Comparison of ENCODE assay signal across 8 cellular contexts in genomic region chr12:76348079-76348901, GRCh38. TPM values are rescaled to one million over a fixed set of nuclear protein-coding genes. Genes with fewer than 3 reads are reported as not detected.
DNase-seq lines count a peak whose midpoint lies in the region; ATAC-seq, FAIRE-seq and TF ChIP-seq lines count a peak whose summit lies in the region.

Gene BBS10 (minus strand): TSS chr12:76348415. CDS start chr12:76348358, 57 bp downstream.

- no peaks in the 10 kb centered on the region for H3K9me3 Mint-ChIP-seq in activated CD4-positive, alpha-beta T cell treated with anti-CD3 and anti-CD28 coated beads, Interleukin-2, amount 10 ng/mL, durations not matched to agents 7 days and 5 days

- H3K36me3 Mint-ChIP-seq in activated CD4-positive, alpha-beta T cell treated with anti-CD3 and anti-CD28 coated beads, Interleukin-2, amount 10 ng/mL, durations not matched to agents 7 days and 5 days (ENCODE audit: low read depth) = peaks cover 6% of the 10 kb centered on the region

- peak within 1 kb of the TSS; percentile 72 to 90 (median 79) for H3K4me3 ChIP-seq in BLaER1 treated with 17β-estradiol and CSF1 and Interleukin-3, amounts not matched to agents 10 nM and 100 nM
- peak within 1 kb of the TSS; percentile 73 to 93 (median 92) for H3K4me3 ChIP-seq in HepG2 (replicated peaks in 1 of 3; ENCODE audit: insufficient read depth in 1 of 3, low read depth in 2 of 3, low read length in 3 of 3)

- H2AFZ ChIP-seq in HepG2 (ENCODE audit: low read length) = peak within 1 kb of the TSS; percentile 75

- TF ChIP-seq RAD21 in HepG2 (CRISPR knock-in tag; IDR thresholded peaks at IDR 0.05) = peak; percentile 18; the same call in 1 of the 2 replicates

- CTCF ChIA-PET in activated CD4-positive, alpha-beta T cell treated with anti-CD3 and anti-CD28 coated beads, Interleukin-2, amount 10 ng/mL, durations not matched to agents 7 days and 5 days (lab: Charles Lee) = interaction anchor here (0.5 to 1.1 kb wide), 5 partner anchors 8 to 114 kb away, joined by 3 to 4 read pairs (median 3); no protein-coding TSS in a partner anchor
- CTCF ChIA-PET in HepG2 (lab: Yijun Ruan, JAX; ENCODE audit: low intra/inter-chr PET ratio, low total read pairs) = no interaction called here

- H3K4me1 ChIP-seq in BLaER1 treated with 17β-estradiol and CSF1 and Interleukin-3, amounts not matched to agents 10 nM and 100 nM = peaks cover 12 to 25% (median 19%) of the 10 kb centered on the region in 10 experiments
- peaks cover 19% of the 10 kb centered on the region for H3K4me1 ChIP-seq in HepG2 (ENCODE audit: insufficient read depth, low read length)

- TF ChIP-seq CTCF in HepG2 (CRISPR knock-in tag; IDR thresholded peaks at IDR 0.05) = peak; percentile 74

- intact Hi-C loops in HepG2 (cut with micrococcal nuclease; ENCODE audit: unreplicated experiment) = loop anchor here (1.0 to 10.0 kb wide), 3 partner anchors 107 to 863 kb away; partner anchors contain the start of genes GLIPR1 and NAP1L1

- no peaks in the 10 kb centered on the region for H3K27me3 Mint-ChIP-seq in activated CD4-positive, alpha-beta T cell treated with anti-CD3 and anti-CD28 coated beads, Interleukin-2, amount 10 ng/mL, durations not matched to agents 7 days and 5 days

- no peak for TF ChIP-seq EP300 in HepG2 (IDR thresholded peaks at IDR 0.05; ENCODE audit: low read depth in 2 of 2, low read length in 2 of 2)
- no peak for TF ChIP-seq EP300 in HepG2 (CRISPR knock-in tag; IDR thresholded peaks at IDR 0.05; ENCODE audit: borderline replicate concordance)

- peaks cover 25% of the 10 kb centered on the region for H3K4me1 Mint-ChIP-seq in activated CD4-positive, alpha-beta T cell treated with anti-CD3 and anti-CD28 coated beads, Interleukin-2, amount 10 ng/mL, durations not matched to agents 7 days and 5 days

- no peaks in the 10 kb centered on the region for H3K27me3 ChIP-seq in BLaER1 treated with 17β-estradiol and CSF1 and Interleukin-3, amounts not matched to agents 10 nM and 100 nM
- no peaks in the 10 kb centered on the region; a peak in 1 of 5 replicates for H3K27me3 ChIP-seq in HepG2 (ENCODE audit: control insufficient read depth in 1 of 2, insufficient read depth in 2 of 2, low read length in 2 of 2)

- peak; percentile 95 for FAIRE-seq in GM19239 (lab: Jason Lieb, UNC)
- peak; percentile 36 for FAIRE-seq in HepG2 (lab: Jason Lieb, UNC)

- peak; percentile 98 for ATAC-seq in HG03457 (IDR thresholded peaks at IDR 0.05; ENCODE audit: unreplicated experiment)
- peak; percentile 99 for ATAC-seq in HepG2

- no peaks in the 10 kb centered on the region for H4K20me1 ChIP-seq in BLaER1 treated with 17β-estradiol and CSF1 and Interleukin-3, amounts not matched to agents 10 nM and 100 nM
- no peaks in the 10 kb centered on the region for H4K20me1 ChIP-seq in HepG2 (ENCODE audit: insufficient read depth, low read length)

- 10% methylated on average over 25 of the region's 49 CpGs for WGBS in HepG2 (ENCODE audit: low lambda C conversion rate)

- peak within 1 kb of the TSS; percentile 95 for H3K4me3 Mint-ChIP-seq in activated CD4-positive, alpha-beta T cell treated with anti-CD3 and anti-CD28 coated beads, Interleukin-2, amount 10 ng/mL, durations not matched to agents 7 days and 5 days

- H3K27ac ChIP-seq in BLaER1 treated with 17β-estradiol and CSF1 and Interleukin-3, amounts not matched to agents 10 nM and 100 nM = peak within 1 kb of the TSS; percentile 76 to 93 (median 86)
- peak within 1 kb of the TSS; percentile 80 for H3K27ac ChIP-seq in HepG2 (ENCODE audit: extremely low read length, insufficient read depth, low read length)

- H3K27ac Mint-ChIP-seq in activated CD4-positive, alpha-beta T cell treated with anti-CD3 and anti-CD28 coated beads, Interleukin-2, amount 10 ng/mL, durations not matched to agents 7 days and 5 days = peak within 1 kb of the TSS; percentile 93

- H3K36me3 ChIP-seq in BLaER1 treated with 17β-estradiol and CSF1 and Interleukin-3, amounts not matched to agents 10 nM and 100 nM = peaks cover 0 to 10% (median 0%) of the 10 kb centered on the region in 11 experiments; a peak in 2 of 22 replicates
- H3K36me3 ChIP-seq in HepG2 (replicated peaks in 1 of 2; ENCODE audit: control insufficient read depth in 1 of 2, insufficient read depth in 2 of 2, low read length in 2 of 2) = no peaks in the 10 kb centered on the region; a peak in 1 of 5 replicates

- in situ Hi-C loops in HepG2 (cut with HindIII; ENCODE audit: extremely low pct_ligation_motif_present, low pct_unique_long_range_greater_than_20kb) = loop anchor here (10.0 kb wide), 1 partner anchor 833 kb away; the partner anchor contains the start of gene KRR1

- DNase-seq in GM19239 (ENCODE audit: insufficient read length, low spot score) (peak; percentile 70), NCI-H524 (lab: John Stamatoyannopoulos, UW) (peak; percentile 84 to 90), dermis blood vessel endothelial cell (peak; percentile 93), HepG2 (ENCODE audit: low spot score) (peak; percentile 86)
- DNase-seq in activated CD4-positive, alpha-beta T cell treated with anti-CD3 and anti-CD28 coated beads, Interleukin-2, amount 10 ng/mL, durations not matched to agents 7 days and 5 days = peak; percentile 91
- peak; percentile 82 for DNase-seq in stimulated activated CD4-positive, alpha-beta T cell treated with anti-CD3 and anti-CD28 coated beads, Interleukin-4, amount 100 ng/mL, for 1 hour

- H3K4me2 ChIP-seq in BLaER1 treated with 17β-estradiol and CSF1 and Interleukin-3, amounts not matched to agents 10 nM and 100 nM = peak within 1 kb of the TSS; percentile 83 to 93 (median 92)
- H3K4me2 ChIP-seq in HepG2 (ENCODE audit: low read depth, low read length) = peak within 1 kb of the TSS; percentile 88

- POLR2A ChIA-PET in activated CD4-positive, alpha-beta T cell treated with anti-CD3 and anti-CD28 coated beads, Interleukin-2, amount 10 ng/mL, durations not matched to agents 7 days and 5 days (lab: Charles Lee) = interaction anchor here (0.7 kb wide), 1 partner anchor 190 kb away, joined by 5 read pairs; no protein-coding TSS in a partner anchor
- POLR2A ChIA-PET in HepG2 (lab: Yijun Ruan, JAX) = interaction anchor here (1.0 to 2.3 kb wide), 7 partner anchors 9 to 837 kb away, joined by 3 to 11 read pairs (median 4); partner anchors contain the start of genes KRR1 and PHLDA1

- H3K79me2 ChIP-seq in HepG2 (ENCODE audit: insufficient read depth, low read length) = peaks cover 4% of the 10 kb centered on the region

- TSS peak; percentile 99 for BruUV-seq in HepG2 (replicated peaks; lab: Mats Ljungman, UMichigan)

- peak; percentile 72 to 78 for TF ChIP-seq POLR2A in HepG2 (IDR thresholded peaks at IDR 0.05; ENCODE audit: insufficient read depth in 1 of 2, low read depth in 2 of 2, low read length in 2 of 2)

- H3K9ac ChIP-seq in BLaER1 treated with 17β-estradiol and CSF1 and Interleukin-3, amounts not matched to agents 10 nM and 100 nM = peak within 1 kb of the TSS; percentile 76 to 89 (median 84)
- H3K9ac ChIP-seq in HepG2 (ENCODE audit: insufficient read depth, low read depth, low read length) = peak within 1 kb of the TSS; percentile 81

- H3K9me3 ChIP-seq in BLaER1 treated with 17β-estradiol and CSF1 and Interleukin-3, amounts not matched to agents 10 nM and 100 nM (replicated peaks in 1 of 11) = no peaks in the 10 kb centered on the region
- no peaks in the 10 kb centered on the region for H3K9me3 ChIP-seq in HepG2 (ENCODE audit: low read length)

TF ChIP-seq in HepG2, 621 proteins besides CTCF, POLR2A, EP300 and RAD21 (continues in another document):
- TF ChIP-seq SRSF9 (IDR thresholded peaks at IDR 0.05; ENCODE audit: borderline replicate concordance, insufficient read depth, low read depth, low read length, poor library complexity, severe bottlenecking) (no peak), THAP8 (CRISPR knock-in tag; IDR thresholded peaks at IDR 0.05; ENCODE audit: borderline replicate concordance) (no peak), DPF2 (CRISPR knock-in tag; IDR thresholded peaks at IDR 0.05; ENCODE audit: borderline replicate concordance, low read depth) (no peak), ZNF225 (CRISPR knock-in tag; IDR thresholded peaks at IDR 0.05) (peak; percentile 55; the same call in 1 of the 2 replicates), CBFB (CRISPR knock-in tag; IDR thresholded peaks at IDR 0.05) (peak; percentile 16; the same call in 1 of the 2 replicates)

RNA-seq across cellular contexts. Expression of gene BBS10, which starts in this region (rescaled TPM):
- total RNA-seq in activated CD4-positive, alpha-beta T cell treated with anti-CD3 and anti-CD28 coated beads, Interleukin-2, amount 10 ng/mL, durations not matched to agents 7 days and 5 days = 1 to 10 TPM; 4.5 to 5.1 TPM
- 12.8 TPM in 2 replicates for total RNA-seq in dermis blood vessel endothelial cell
- total RNA-seq in HepG2 (2016; rRNA removed; fragmentation: Illumina TruSeq; extraction: Trizol) = 7.4 and 11.5 TPM in 2 replicates
- 0.79 and 0.91 TPM in 2 replicates for total RNA-seq in HepG2 (2016; cell fraction: cytosol; rRNA removed; fragmentation: Illumina TruSeq; extraction: Trizol; ENCODE audit: low read depth)
- total RNA-seq in HepG2 (2016; cell fraction: insoluble cytoplasmic fraction; rRNA removed; fragmentation: Illumina TruSeq; extraction: Trizol) = 8.2 and 11.6 TPM in 2 replicates
- 3.6 and 4.9 TPM in 2 replicates for total RNA-seq in HepG2 (2016; cell fraction: membrane; rRNA removed; fragmentation: Illumina TruSeq; extraction: Trizol)
- 6.6 and 8.6 TPM in 2 replicates for total RNA-seq in HepG2 (2016; cell fraction: nucleus; rRNA removed; fragmentation: Illumina TruSeq; extraction: Trizol)
- polyA plus RNA-seq in HepG2 (2011; rRNA removed) = 4.5 and 4.9 TPM in 2 replicates
- 1.6 and 3.0 TPM in 2 replicates for polyA plus RNA-seq in HepG2 (2011; cell fraction: cytosol; rRNA removed)
- 1.5 and 2.6 TPM in 2 replicates for polyA plus RNA-seq in HepG2 (2011; cell fraction: nucleus; rRNA removed)
- polyA plus RNA-seq in HepG2 (2012) = 5.6 and 5.8 TPM in 2 replicates
- polyA plus RNA-seq in HepG2 (2016; cell fraction: cytosol; fragmentation: Illumina TruSeq; extraction: Trizol; ENCODE audit: low read depth) = 0.46 and 0.57 TPM in 2 replicates
- 9.0 and 11.2 TPM in 2 replicates for polyA plus RNA-seq in HepG2 (2016; cell fraction: insoluble cytoplasmic fraction; fragmentation: Illumina TruSeq; extraction: Trizol; ENCODE audit: low read depth)
- polyA plus RNA-seq in HepG2 (2016; cell fraction: membrane; fragmentation: Illumina TruSeq; extraction: Trizol; ENCODE audit: low read depth) = 1.5 and 2.4 TPM in 2 replicates
- 9.2 and 9.4 TPM in 2 replicates for polyA plus RNA-seq in HepG2 (2016; cell fraction: nucleus; fragmentation: Illumina TruSeq; extraction: Trizol; ENCODE audit: insufficient read depth, low read depth)
- 1.4 and 2.2 TPM in 2 replicates for polyA minus RNA-seq in HepG2 (2011; rRNA and poly(A)+ RNA removed; ENCODE audit: low replicate concordance)
- 4.0 and 5.0 TPM in 2 replicates for polyA minus RNA-seq in HepG2 (2011; cell fraction: cytosol; rRNA and poly(A)+ RNA removed)
- polyA minus RNA-seq in HepG2 (2011; cell fraction: nucleus; rRNA and poly(A)+ RNA removed) = 7.1 and 8.7 TPM in 2 replicates

Comparison
In these comparisons a context has a peak if more than half of its experiments do, and no peak if none do; other contexts are left out.
1. Peak in every context shown above with its lines: DNase-seq, ATAC-seq, H3K4me3 ChIP-seq and H3K27ac ChIP-seq.